8 cellular contexts compared by ENCODE assay signal in the genomic region with DNA sequence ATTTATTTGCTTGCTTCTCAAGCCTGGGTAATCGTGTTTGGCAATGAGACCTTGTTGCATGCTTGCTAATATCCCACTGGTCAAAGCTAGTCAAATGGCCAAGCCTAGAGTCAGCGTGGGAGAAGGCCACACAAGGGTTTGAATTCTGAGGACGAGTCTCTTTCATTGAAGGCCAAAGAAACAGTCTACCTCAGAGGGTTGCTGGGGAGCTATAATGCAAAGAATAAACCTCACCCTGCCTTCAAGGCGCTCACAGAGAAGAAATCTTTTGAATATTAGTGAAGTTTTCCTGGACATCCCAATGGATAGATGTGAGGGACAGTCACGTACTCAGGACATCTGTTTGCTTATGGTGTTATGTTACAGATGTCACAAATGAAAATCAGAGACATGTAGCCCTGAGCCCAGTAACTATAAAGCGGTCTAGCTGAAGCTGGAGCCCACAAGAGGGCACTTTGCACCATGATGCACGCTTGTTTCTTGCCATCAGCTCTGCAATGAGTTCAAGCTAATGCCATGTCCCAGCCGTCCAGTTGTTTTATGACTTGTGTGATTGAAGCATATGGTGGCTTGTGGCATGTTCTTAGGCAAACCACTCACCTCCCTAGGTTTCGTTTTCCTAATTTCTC. TPM values are rescaled to one million over a fixed set of nuclear protein-coding genes. Genes with fewer than 3 reads are reported as not detected.
DNase-seq lines count a peak whose midpoint lies in the region; ATAC-seq, FAIRE-seq and TF ChIP-seq lines count a peak whose summit lies in the region.

No MANE protein-coding gene starts in this region.

- ATAC-seq in GM19395 (IDR thresholded peaks at IDR 0.05; ENCODE audit: unreplicated experiment): peak; percentile 91
- ATAC-seq in HG03469 (IDR thresholded peaks at IDR 0.05; ENCODE audit: unreplicated experiment): peak; percentile 64

- H3K4me1 Mint-ChIP-seq in immature natural killer cell (peaks cover 25 to 33% of the 10 kb centered on the region in 2 donors), glutamatergic neuron (ENCODE audit: low read depth, unreplicated experiment) (no peaks in the 10 kb centered on the region)

- TF ChIP-seq CTCF in astrocyte of the spinal cord (IDR thresholded peaks at IDR 0.05; ENCODE audit: low read depth, low read length): peak; percentile 44
- peak in 10 of 11 experiments; percentile 11 to 57 (median 44) for TF ChIP-seq CTCF in spleen (IDR thresholded peaks at IDR 0.05 in 8 of 11, conservative IDR thresholded peaks at IDR 0.05 in 3 of 11)
- no peak for TF ChIP-seq CTCF in glutamatergic neuron (IDR thresholded peaks at IDR 0.05; ENCODE audit: partially characterized antibody, unreplicated experiment)

- H3K36me3 ChIP-seq in spleen: no peaks in the 10 kb centered on the region

- peak; percentile 26 for FAIRE-seq in RCC 7860 (lab: Jason Lieb, UNC)

- no peak for TF ChIP-seq POLR2A in spleen (IDR thresholded peaks at IDR 0.05)

- H3K4me3 Mint-ChIP-seq in immature natural killer cell (peak overlapping the region; percentile 79 to 98 (median 83)), glutamatergic neuron (ENCODE audit: unreplicated experiment) (no peak overlapping the region)

- DNase-seq in D341Med (ENCODE audit: low spot score) (peak; percentile 44), RCC 7860 (ENCODE audit: low spot score) (peak; percentile 36), astrocyte of the spinal cord (ENCODE audit: low read depth, low spot score) (peak; percentile 37), immature natural killer cell (peak; percentile 23 to 51 (median 39)), spleen (peak; percentile 75), glutamatergic neuron (no peak)

- H3K9me3 Mint-ChIP-seq in immature natural killer cell: no peaks in the 10 kb centered on the region
- peaks cover 1% of the 10 kb centered on the region for H3K9me3 Mint-ChIP-seq in glutamatergic neuron (ENCODE audit: unreplicated experiment)

- intact Hi-C loops in spleen (cut with DNase I; ENCODE audit: low total_unique reads): no loop called here

- H3K27ac Mint-ChIP-seq in immature natural killer cell (peak overlapping the region in 4 of 6 donors; percentile 13 to 88 (median 68)), glutamatergic neuron (ENCODE audit: unreplicated experiment) (no peak overlapping the region)

- 39 to 47% (median 46%) methylated on average over 9 of the region's 9 CpGs for WGBS in spleen, 5 donors

- no peaks in the 10 kb centered on the region for H3K27me3 Mint-ChIP-seq in immature natural killer cell (ENCODE audit: low read depth in 3 of 3)
- no peaks in the 10 kb centered on the region for H3K27me3 Mint-ChIP-seq in glutamatergic neuron (ENCODE audit: unreplicated experiment)

- peaks cover 0 to 15% (median 0%) of the 10 kb centered on the region in 7 donors for H3K27me3 ChIP-seq in spleen (replicated peaks in 1 of 7)

- in situ Hi-C loops in astrocyte of the spinal cord (cut with HindIII; ENCODE audit: low sequenced_read_pairs): no loop called here

- H3K27ac ChIP-seq in spleen: peak overlapping the region in 5 of 8 donors; percentile 58 to 75 (median 69)

- H3K36me3 Mint-ChIP-seq in immature natural killer cell (no peaks in the 10 kb centered on the region), glutamatergic neuron (ENCODE audit: unreplicated experiment) (no peaks in the 10 kb centered on the region)

- H3K9me3 ChIP-seq in spleen: no peaks in the 10 kb centered on the region

- H3K4me3 ChIP-seq in astrocyte of the spinal cord (ENCODE audit: low read depth, low read length) (peak overlapping the region; percentile 50), spleen (peak overlapping the region in 7 of 8 donors; percentile 38 to 68 (median 47))

- H3K4me1 ChIP-seq in spleen: peaks cover 0 to 39% (median 17%) of the 10 kb centered on the region in 6 donors

RNA-seq across cellular contexts. Expression of a gene that starts 1.1 kb away (rescaled TPM):
- polyA plus RNA-seq in immature natural killer cell (10 to 100 TPM in 1 of 3 donors, 1 to 10 TPM in 2; 2.5 to 13.3 (median 5.8) TPM), spleen (under 1 TPM; 0.17 to 0.77 (median 0.44) TPM)
- total RNA-seq in spleen (10 to 100 TPM in 2 of 7 donors, 1 to 10 TPM in 5; 5.7 to 14.8 (median 6.9) TPM), glutamatergic neuron (ENCODE audit: unreplicated experiment) (not detected)

RNA-seq across cellular contexts. Expression of a gene that starts 36.6 kb away (rescaled TPM):
- polyA plus RNA-seq in immature natural killer cell (not detected), spleen (1 to 10 TPM in 2 of 3 donors, under 1 TPM in 1; 0.61 to 1.7 (median 1.3) TPM)
- total RNA-seq in spleen (1 to 10 TPM; 2.2 to 7.3 (median 3.5) TPM), glutamatergic neuron (ENCODE audit: unreplicated experiment) (6.8 TPM)
